ENCODE assay signal across 8 cellular contexts in the genomic region with DNA sequence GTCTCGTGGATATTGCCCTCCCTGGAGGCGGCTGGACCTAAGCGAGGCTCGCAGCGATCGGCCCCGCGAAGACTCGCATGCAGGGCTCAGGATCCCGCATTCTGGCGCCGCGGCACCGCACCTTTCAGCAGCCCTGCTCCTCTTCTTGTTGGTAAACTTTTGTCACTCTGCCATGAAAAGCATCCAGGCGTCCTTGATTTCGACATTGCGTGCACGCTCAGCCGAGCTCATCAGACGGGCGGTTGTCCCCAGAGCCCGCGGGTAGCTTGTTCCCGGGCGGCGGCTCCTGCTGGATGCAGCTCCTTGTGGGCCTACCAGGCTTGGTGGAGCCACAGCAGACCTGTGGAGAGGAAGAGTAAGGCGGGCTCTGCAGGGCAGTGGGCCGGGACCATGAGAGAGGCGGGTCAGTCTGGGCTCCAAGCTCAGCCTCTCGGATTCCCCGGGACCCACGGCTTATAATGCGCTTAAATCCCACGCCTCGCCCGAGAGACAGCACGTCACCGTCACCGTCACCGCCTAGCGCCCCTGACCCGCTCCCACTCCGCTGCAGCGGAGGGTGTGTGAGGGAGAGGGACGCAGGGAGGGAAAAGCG. TPM values are rescaled to one million over a fixed set of nuclear protein-coding genes. Genes with fewer than 3 reads are reported as not detected.
DNase-seq lines count a peak whose midpoint lies in the region; ATAC-seq and TF ChIP-seq lines count a peak whose summit lies in the region.

No MANE protein-coding gene starts in this region.

- H3K4me3 Mint-ChIP-seq in CD14-positive monocyte: peak overlapping the region; percentile 89 to 93
- H3K4me3 Mint-ChIP-seq in IgD-negative memory B cell: peak overlapping the region; percentile 59 to 81 (median 70)

- H3K27ac ChIP-seq in right atrium auricular region (peak overlapping the region in 1 of 2 donors; percentile 76), sigmoid colon (no peak overlapping the region)

- H3K9me3 ChIP-seq in right atrium auricular region: peaks cover 0 to 12% of the 10 kb centered on the region in 2 donors
- H3K9me3 ChIP-seq in sigmoid colon: peaks cover 0 to 6% (median 0%) of the 10 kb centered on the region in 4 donors
- peaks cover 11% of the 10 kb centered on the region for H3K9me3 ChIP-seq in MG63

- H3K27me3 Mint-ChIP-seq in CD14-positive monocyte (ENCODE audit: low read depth in 3 of 3) (peaks cover 13 to 37% (median 27%) of the 10 kb centered on the region in 3 donors), IgD-negative memory B cell (peaks cover 44% of the 10 kb centered on the region)

- TF ChIP-seq CTCF in CD14-positive monocyte (IDR thresholded peaks at IDR 0.05) (no peak), right atrium auricular region (IDR thresholded peaks at IDR 0.05) (no peak), sigmoid colon (IDR thresholded peaks at IDR 0.05) (no peak)

- H3K4me1 Mint-ChIP-seq in CD14-positive monocyte (peaks cover 36% of the 10 kb centered on the region), IgD-negative memory B cell (peaks cover 1 to 7% (median 5%) of the 10 kb centered on the region in 3 donors)

- no peak for TF ChIP-seq POLR2A in sigmoid colon (IDR thresholded peaks at IDR 0.05)

- intact Hi-C loops in CD14-positive monocyte (cut with micrococcal nuclease): no loop called here
- intact Hi-C loops in sigmoid colon (cut with DNase I): no loop called here

- H3K27me3 ChIP-seq in right atrium auricular region: peaks cover 0 to 5% of the 10 kb centered on the region in 2 donors
- H3K27me3 ChIP-seq in sigmoid colon: peaks cover 25 to 75% (median 49%) of the 10 kb centered on the region in 3 donors
- peaks cover 40% of the 10 kb centered on the region for H3K27me3 ChIP-seq in MG63

- no peak for ATAC-seq in GM21529 (IDR thresholded peaks at IDR 0.05; ENCODE audit: unreplicated experiment)
- ATAC-seq in HG02571 (IDR thresholded peaks at IDR 0.05; ENCODE audit: unreplicated experiment): no peak

- H3K27ac Mint-ChIP-seq in CD14-positive monocyte: no peak overlapping the region
- no peak overlapping the region for H3K27ac Mint-ChIP-seq in IgD-negative memory B cell

- no peak for DNase-seq in CD14-positive monocyte (ENCODE audit: low spot score)
- DNase-seq in activated CD4-positive, alpha-beta T cell treated with anti-CD3 and anti-CD28 coated beads, Interleukin-2, amount 50 U/mL, for 48 hours: peak; percentile 19 to 28
- DNase-seq in right atrium auricular region (ENCODE audit: low spot score): no peak
- no peak for DNase-seq in sigmoid colon
- DNase-seq in MG63: no peak

- H3K4me3 ChIP-seq in right atrium auricular region (peak overlapping the region; percentile 57), sigmoid colon (peak overlapping the region in 3 of 4 donors; percentile 33 to 51 (median 50)), MG63 (no peak overlapping the region)

- WGBS in sigmoid colon, 2 donors: 1 to 3% methylated on average over 46 of the region's 46 CpGs

- H3K36me3 ChIP-seq in right atrium auricular region: no peaks in the 10 kb centered on the region
- H3K36me3 ChIP-seq in sigmoid colon: no peaks in the 10 kb centered on the region
- H3K36me3 ChIP-seq in MG63: no peaks in the 10 kb centered on the region

- H3K9me3 Mint-ChIP-seq in CD14-positive monocyte (peaks cover 0 to 20% (median 11%) of the 10 kb centered on the region in 7 donors), IgD-negative memory B cell (peaks cover 2 to 17% (median 14%) of the 10 kb centered on the region in 3 donors)

- H3K36me3 Mint-ChIP-seq in CD14-positive monocyte (no peaks in the 10 kb centered on the region), IgD-negative memory B cell (peaks cover 2% of the 10 kb centered on the region)

- no peak for TF ChIP-seq EP300 in sigmoid colon (IDR thresholded peaks at IDR 0.05)

- H3K4me1 ChIP-seq in right atrium auricular region (peaks cover 0 to 29% of the 10 kb centered on the region in 2 donors), sigmoid colon (peaks cover 0 to 31% (median 27%) of the 10 kb centered on the region in 4 donors)

RNA-seq across cellular contexts. Expression of gene ANKRD18A, which starts 1.8 kb away (rescaled TPM):
- polyA plus RNA-seq in CD14-positive monocyte (under 1 TPM in 1 of 2 donors, not detected in 1; 0.10 TPM), IgD-negative memory B cell (not detected), sigmoid colon (1 to 10 TPM in 1 of 3 donors, under 1 TPM in 2; under 0.01 to 1.4 (median 0.23) TPM)
- total RNA-seq in right atrium auricular region (1 to 10 TPM; 1.3 to 2.2 TPM), sigmoid colon (under 1 TPM; under 0.01 to 0.28 (median 0.07) TPM)
- 0.07 TPM in 1 of 2 replicates, not detected in the other for total RNA-seq in MG63 (2014; rRNA removed; shearing (Covaris generic); ENCODE audit: low replicate concordance)

Comparison
In these comparisons a context has a peak if more than half of its experiments do, and no peak if none do; other contexts are left out.
1. DNase-seq: peak in activated CD4-positive, alpha-beta T cell treated with anti-CD3 and anti-CD28 coated beads, Interleukin-2, amount 50 U/mL, for 48 hours (2 of 2); none in CD14-positive monocyte (single experiment), right atrium auricular region (single experiment), sigmoid colon (single experiment) and MG63 (single experiment).